Comparison of ENCODE assay signal across 1 cellular context in the genomic region with DNA sequence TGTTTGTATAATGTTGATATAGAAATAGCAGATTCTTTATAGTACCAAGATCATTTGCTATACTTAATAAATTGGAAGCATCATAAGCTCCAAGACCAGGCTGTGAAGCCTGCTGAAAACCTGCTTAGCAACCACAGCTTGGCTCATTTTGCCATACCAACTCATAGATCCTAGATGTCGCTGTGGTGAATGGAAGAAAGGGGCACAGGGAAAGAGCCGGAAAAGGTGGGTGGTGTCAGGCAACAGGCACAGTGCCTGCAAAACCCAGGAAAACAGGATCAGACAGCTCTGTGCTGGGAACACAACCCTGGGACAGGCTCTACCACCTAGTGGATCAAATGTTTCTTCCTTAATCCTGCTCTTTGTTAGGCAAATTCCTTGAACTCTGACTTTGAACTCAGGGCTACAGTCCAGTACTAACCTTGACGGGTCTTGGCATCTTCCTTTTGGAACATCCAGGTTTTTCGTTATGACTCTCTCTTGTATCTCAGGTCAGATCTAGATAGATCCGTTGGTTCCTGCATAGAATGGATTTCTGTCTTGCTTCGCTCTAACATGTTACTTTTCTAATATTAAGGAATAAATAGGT.
A peak's percentile ranks its signal among the peaks of the same experiment; 100 is the strongest.
TF ChIP-seq lines count a peak whose summit lies in the region.

No MANE protein-coding gene starts in this region.

TF ChIP-seq in WTC11, 78 proteins besides CTCF, POLR2A, EP300 and RAD21 (continued from another document):
- TF ChIP-seq, protein P1, sequence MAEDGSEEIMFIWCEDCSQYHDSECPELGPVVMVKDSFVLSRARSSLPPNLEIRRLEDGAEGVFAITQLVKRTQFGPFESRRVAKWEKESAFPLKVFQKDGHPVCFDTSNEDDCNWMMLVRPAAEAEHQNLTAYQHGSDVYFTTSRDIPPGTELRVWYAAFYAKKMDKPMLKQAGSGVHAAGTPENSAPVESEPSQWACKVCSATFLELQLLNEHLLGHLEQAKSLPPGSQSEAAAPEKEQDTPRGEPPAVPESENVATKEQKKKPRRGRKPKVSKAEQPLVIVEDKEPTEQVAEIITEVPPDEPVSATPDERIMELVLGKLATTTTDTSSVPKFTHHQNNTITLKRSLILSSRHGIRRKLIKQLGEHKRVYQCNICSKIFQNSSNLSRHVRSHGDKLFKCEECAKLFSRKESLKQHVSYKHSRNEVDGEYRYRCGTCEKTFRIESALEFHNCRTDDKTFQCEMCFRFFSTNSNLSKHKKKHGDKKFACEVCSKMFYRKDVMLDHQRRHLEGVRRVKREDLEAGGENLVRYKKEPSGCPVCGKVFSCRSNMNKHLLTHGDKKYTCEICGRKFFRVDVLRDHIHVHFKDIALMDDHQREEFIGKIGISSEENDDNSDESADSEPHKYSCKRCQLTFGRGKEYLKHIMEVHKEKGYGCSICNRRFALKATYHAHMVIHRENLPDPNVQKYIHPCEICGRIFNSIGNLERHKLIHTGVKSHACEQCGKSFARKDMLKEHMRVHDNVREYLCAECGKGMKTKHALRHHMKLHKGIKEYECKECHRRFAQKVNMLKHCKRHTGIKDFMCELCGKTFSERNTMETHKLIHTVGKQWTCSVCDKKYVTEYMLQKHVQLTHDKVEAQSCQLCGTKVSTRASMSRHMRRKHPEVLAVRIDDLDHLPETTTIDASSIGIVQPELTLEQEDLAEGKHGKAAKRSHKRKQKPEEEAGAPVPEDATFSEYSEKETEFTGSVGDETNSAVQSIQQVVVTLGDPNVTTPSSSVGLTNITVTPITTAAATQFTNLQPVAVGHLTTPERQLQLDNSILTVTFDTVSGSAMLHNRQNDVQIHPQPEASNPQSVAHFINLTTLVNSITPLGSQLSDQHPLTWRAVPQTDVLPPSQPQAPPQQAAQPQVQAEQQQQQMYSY (CRISPR knock-in tag; IDR thresholded peaks at IDR 0.05), result peak; percentile 95
- no peak for TF ChIP-seq HMGA2 (CRISPR knock-in tag; IDR thresholded peaks at IDR 0.05)
